ENCODE assay signal across 18 cellular contexts in genomic region chr9:99682378-99682777, GRCh38.
DNase-seq lines count a peak whose midpoint lies in the region; ATAC-seq, FAIRE-seq and TF ChIP-seq lines count a peak whose summit lies in the region.
"Had no signal": no experiment of that assay in that cellular context is flagged by ENCODE, and none has a peak within 500 bp of the region (broad histone marks: within the 10 kb centered on the region; RNA-seq: fewer than 3 reads in every experiment).

No MANE protein-coding gene starts in this region.

- H3K9me3 Mint-ChIP-seq in dendritic cell treated with granulocyte-macrophage colony-stimulating factor and Interleukin-4, amounts not matched to agents 40 ng/mL and 50 ng/mL, for 4 days = peaks cover 29% of the 10 kb centered on the region
- peaks cover 24 to 25% of the 10 kb centered on the region in 2 donors for H3K9me3 Mint-ChIP-seq in stimulated activated naive B cell treated with anti-CD40 and anti-IgM and Interleukin-4, amounts not matched to agents 10 μg/mL and 1 μg/mL and 100 μg/mL, for 72 hours
- H3K9me3 Mint-ChIP-seq in GM23338 = peaks cover 13% of the 10 kb centered on the region

- no peaks in the 10 kb centered on the region for H3K79me2 ChIP-seq in GM23338 (replicated peaks; ENCODE audit: insufficient read depth)

- H3K4me1 Mint-ChIP-seq in dendritic cell treated with granulocyte-macrophage colony-stimulating factor and Interleukin-4, amounts not matched to agents 40 ng/mL and 50 ng/mL, for 4 days (ENCODE audit: low read depth) = peaks cover 27% of the 10 kb centered on the region
- peaks cover 19 to 38% of the 10 kb centered on the region in 2 donors for H3K4me1 Mint-ChIP-seq in stimulated activated naive B cell treated with anti-CD40 and anti-IgM and Interleukin-4, amounts not matched to agents 10 μg/mL and 1 μg/mL and 100 μg/mL, for 72 hours
- no peaks in the 10 kb centered on the region for H3K4me1 Mint-ChIP-seq in GM23338
- H3K4me1 Mint-ChIP-seq: CD4-positive, alpha-beta memory T cell; H9 had no signal

- H4K20me1 ChIP-seq in GM23338 (replicated peaks; ENCODE audit: insufficient read depth) = no peaks in the 10 kb centered on the region

- H3K36me3 ChIP-seq in GM23338 (ENCODE audit: insufficient read depth) = no peaks in the 10 kb centered on the region

- no peaks in the 10 kb centered on the region; the same call in 1 of the 2 replicates for H3K9me2 ChIP-seq in GM23338 (ENCODE audit: insufficient read depth)

- TF ChIP-seq CTCF in HL-60 (IDR thresholded peaks at IDR 0.05; ENCODE audit: insufficient read depth, low read length) (no peak), GM23338 (conservative IDR thresholded peaks at IDR 0.05; ENCODE audit: low read depth in 2 of 2) (no peak)

- H3F3A ChIP-seq in GM23338 (replicated peaks; ENCODE audit: low read depth) = no peaks in the 10 kb centered on the region

- H3K27me3 ChIP-seq in HL-60 (ENCODE audit: insufficient read depth, poor library complexity, severe bottlenecking) (no peaks in the 10 kb centered on the region), GM23338 (ENCODE audit: insufficient read depth) (no peaks in the 10 kb centered on the region)

- peaks cover 6% of the 10 kb centered on the region for H3K36me3 Mint-ChIP-seq in dendritic cell treated with granulocyte-macrophage colony-stimulating factor and Interleukin-4, amounts not matched to agents 40 ng/mL and 50 ng/mL, for 4 days (ENCODE audit: low read depth)
- peaks cover 23 to 24% of the 10 kb centered on the region in 2 donors for H3K36me3 Mint-ChIP-seq in stimulated activated naive B cell treated with anti-CD40 and anti-IgM and Interleukin-4, amounts not matched to agents 10 μg/mL and 1 μg/mL and 100 μg/mL, for 72 hours
- H3K36me3 Mint-ChIP-seq in GM23338 (ENCODE audit: low read depth) = peaks cover 5% of the 10 kb centered on the region
- H3K36me3 Mint-ChIP-seq: CD4-positive, alpha-beta memory T cell had no signal

- intact Hi-C loops in dendritic cell treated with granulocyte-macrophage colony-stimulating factor and Interleukin-4, amounts not matched to agents 40 ng/mL and 50 ng/mL, for 4 days (cut with micrococcal nuclease) = no loop called here

- H3K27ac ChIP-seq in HL-60 (replicated peaks) (peak overlapping the region; percentile 21), GM23338 (ENCODE audit: low read depth) (no peak overlapping the region)
- H3K27ac ChIP-seq: GM23248 had no signal

- H3K4me3 Mint-ChIP-seq in dendritic cell treated with granulocyte-macrophage colony-stimulating factor and Interleukin-4, amounts not matched to agents 40 ng/mL and 50 ng/mL, for 4 days = no peak overlapping the region
- H3K4me3 Mint-ChIP-seq in stimulated activated naive B cell treated with anti-CD40 and anti-IgM and Interleukin-4, amounts not matched to agents 10 μg/mL and 1 μg/mL and 100 μg/mL, for 72 hours = no peak overlapping the region
- H3K4me3 Mint-ChIP-seq in GM23338 = no peak overlapping the region
- H3K4me3 Mint-ChIP-seq: CD4-positive, alpha-beta memory T cell; H9 had no signal

- no peak overlapping the region for H2AFZ ChIP-seq in GM23338
- H2AFZ ChIP-seq: GM23248 had no signal

- no peak overlapping the region for H3K4me3 ChIP-seq in HL-60 (replicated peaks; ENCODE audit: insufficient read depth, low read length)
- no peak overlapping the region for H3K4me3 ChIP-seq in GM23338
- H3K4me3 ChIP-seq: GM23248 had no signal

- H3K27ac Mint-ChIP-seq in dendritic cell treated with granulocyte-macrophage colony-stimulating factor and Interleukin-4, amounts not matched to agents 40 ng/mL and 50 ng/mL, for 4 days = peak overlapping the region; percentile 50
- H3K27ac Mint-ChIP-seq in stimulated activated naive B cell treated with anti-CD40 and anti-IgM and Interleukin-4, amounts not matched to agents 10 μg/mL and 1 μg/mL and 100 μg/mL, for 72 hours = peak overlapping the region; percentile 3
- H3K27ac Mint-ChIP-seq in GM23338 = no peak overlapping the region
- H3K27ac Mint-ChIP-seq: CD4-positive, alpha-beta memory T cell; H9 had no signal

- H3K4me2 ChIP-seq in GM23338 = no peak overlapping the region

- no peak for TF ChIP-seq POLR2A in GM12892 (IDR thresholded peaks at IDR 0.05; ENCODE audit: low read depth, low read length)

- FAIRE-seq in GM12892 (lab: Jason Lieb, UNC) = peak; percentile 48
- FAIRE-seq: GM12891, GM19239 had no signal

- no peak for DNase-seq in GM12892 (ENCODE audit: insufficient read length)
- DNase-seq in HL-60 (ENCODE audit: low read depth in 1 of 2, low spot score in 1 of 2) = no peak
- DNase-seq in stimulated activated naive B cell treated with anti-CD40 and anti-IgM and Interleukin-4, amounts not matched to agents 10 μg/mL and 1 μg/mL and 100 μg/mL, for 72 hours = no peak
- DNase-seq in GM23338 (ENCODE audit: low spot score) = no peak
- DNase-seq: C1 segment of cervical spinal cord; Calu3; CD4-positive, alpha-beta memory T cell; COR-L47; DMS53; DMS79 treated with DMSO at 0.1 percent for 48 hours; GF-D8; GM23248; H9 had no signal

- H3K27me3 Mint-ChIP-seq in dendritic cell treated with granulocyte-macrophage colony-stimulating factor and Interleukin-4, amounts not matched to agents 40 ng/mL and 50 ng/mL, for 4 days = no peaks in the 10 kb centered on the region
- no peaks in the 10 kb centered on the region for H3K27me3 Mint-ChIP-seq in stimulated activated naive B cell treated with anti-CD40 and anti-IgM and Interleukin-4, amounts not matched to agents 10 μg/mL and 1 μg/mL and 100 μg/mL, for 72 hours
- peaks cover 2% of the 10 kb centered on the region for H3K27me3 Mint-ChIP-seq in GM23338 (ENCODE audit: insufficient read depth, low read depth, poor library complexity)

- ATAC-seq in stimulated activated naive B cell treated with anti-CD40 and anti-IgM and Interleukin-4, amounts not matched to agents 10 μg/mL and 1 μg/mL and 100 μg/mL, for 72 hours (replicated peaks) = no peak
- ATAC-seq in HG03159 (IDR thresholded peaks at IDR 0.05; ENCODE audit: unreplicated experiment) (no peak), GM23338 (no peak)
- ATAC-seq: HCT116 had no signal

- H3K4me1 ChIP-seq in GM23338 (ENCODE audit: insufficient read depth) = no peaks in the 10 kb centered on the region

TF ChIP-seq in GM23338, 12 proteins besides CTCF, POLR2A, EP300 and RAD21:
- TF ChIP-seq EZH2phosphoT487 (IDR thresholded peaks at IDR 0.05; ENCODE audit: unreplicated experiment) (no peak), NANOG (IDR thresholded peaks at IDR 0.05; ENCODE audit: borderline replicate concordance) (no peak), JUNB (IDR thresholded peaks at IDR 0.05; ENCODE audit: unreplicated experiment) (no peak)
